In genomic region chr17:238071-238963, GRCh38 we compare ENCODE assay signal across 1 cellular context.
TF ChIP-seq lines count a peak whose summit lies in the region.

No MANE protein-coding gene starts in this region.

TF ChIP-seq in K562, 482 proteins besides CTCF, POLR2A, EP300 and RAD21 (continued from another document):
- TF ChIP-seq, protein P1, sequence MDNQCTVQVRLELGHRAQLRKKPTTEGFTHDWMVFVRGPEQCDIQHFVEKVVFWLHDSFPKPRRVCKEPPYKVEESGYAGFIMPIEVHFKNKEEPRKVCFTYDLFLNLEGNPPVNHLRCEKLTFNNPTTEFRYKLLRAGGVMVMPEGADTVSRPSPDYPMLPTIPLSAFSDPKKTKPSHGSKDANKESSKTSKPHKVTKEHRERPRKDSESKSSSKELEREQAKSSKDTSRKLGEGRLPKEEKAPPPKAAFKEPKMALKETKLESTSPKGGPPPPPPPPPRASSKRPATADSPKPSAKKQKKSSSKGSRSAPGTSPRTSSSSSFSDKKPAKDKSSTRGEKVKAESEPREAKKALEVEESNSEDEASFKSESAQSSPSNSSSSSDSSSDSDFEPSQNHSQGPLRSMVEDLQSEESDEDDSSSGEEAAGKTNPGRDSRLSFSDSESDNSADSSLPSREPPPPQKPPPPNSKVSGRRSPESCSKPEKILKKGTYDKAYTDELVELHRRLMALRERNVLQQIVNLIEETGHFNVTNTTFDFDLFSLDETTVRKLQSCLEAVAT (IDR thresholded peaks at IDR 0.05) = no peak
- TF ChIP-seq MTA3 (IDR thresholded peaks at IDR 0.05; ENCODE audit: borderline replicate concordance) (no peak), JUN (IDR thresholded peaks at IDR 0.05; ENCODE audit: borderline replicate concordance, low read depth, low read length) (no peak), JUN (CRISPR knock-in tag; IDR thresholded peaks at IDR 0.05; ENCODE audit: borderline replicate concordance) (no peak), POLR2B (IDR thresholded peaks at IDR 0.05; ENCODE audit: low read depth, partially characterized antibody) (no peak), THRB (CRISPR knock-in tag; conservative IDR thresholded peaks at IDR 0.05) (0 out of 2 replicates have a peak, but pooled peaks have one; percentile 30)
- TF ChIP-seq, protein P2, sequence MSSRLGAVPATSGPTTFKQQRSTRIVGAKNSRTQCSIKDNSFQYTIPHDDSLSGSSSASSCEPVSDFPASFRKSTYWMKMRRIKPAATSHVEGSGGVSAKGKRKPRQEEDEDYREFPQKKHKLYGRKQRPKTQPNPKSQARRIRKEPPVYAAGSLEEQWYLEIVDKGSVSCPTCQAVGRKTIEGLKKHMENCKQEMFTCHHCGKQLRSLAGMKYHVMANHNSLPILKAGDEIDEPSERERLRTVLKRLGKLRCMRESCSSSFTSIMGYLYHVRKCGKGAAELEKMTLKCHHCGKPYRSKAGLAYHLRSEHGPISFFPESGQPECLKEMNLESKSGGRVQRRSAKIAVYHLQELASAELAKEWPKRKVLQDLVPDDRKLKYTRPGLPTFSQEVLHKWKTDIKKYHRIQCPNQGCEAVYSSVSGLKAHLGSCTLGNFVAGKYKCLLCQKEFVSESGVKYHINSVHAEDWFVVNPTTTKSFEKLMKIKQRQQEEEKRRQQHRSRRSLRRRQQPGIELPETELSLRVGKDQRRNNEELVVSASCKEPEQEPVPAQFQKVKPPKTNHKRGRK (tag; IDR thresholded peaks at IDR 0.05) = peak; percentile 90
TF ChIP-seq in K562: peak in this region for 3.
